9 cellular contexts compared by ENCODE assay signal in genomic region chr20:1964659-1965405, GRCh38. TPM values are rescaled to one million over a fixed set of nuclear protein-coding genes. Genes with fewer than 3 reads are reported as not detected.
DNase-seq lines count a peak whose midpoint lies in the region; ATAC-seq, FAIRE-seq and TF ChIP-seq lines count a peak whose summit lies in the region.
"Had no signal": no experiment of that assay in that cellular context is flagged by ENCODE, and none has a peak within 500 bp of the region (broad histone marks: within the 10 kb centered on the region; RNA-seq: fewer than 3 reads in every experiment).

No MANE protein-coding gene starts in this region.

- H3K9me3 ChIP-seq in OCI-LY7 (ENCODE audit: low read length) (no peaks in the 10 kb centered on the region), endothelial cell of umbilical vein (replicated peaks; ENCODE audit: control insufficient read depth, insufficient read depth, low read length) (no peaks in the 10 kb centered on the region), skeletal muscle satellite cell (replicated peaks; ENCODE audit: low read length) (no peaks in the 10 kb centered on the region), small intestine (ENCODE audit: control insufficient read depth, low read depth) (no peaks in the 10 kb centered on the region)

- no peak for DNase-seq in GM12892 (ENCODE audit: insufficient read length)
- DNase-seq in OCI-LY7 (ENCODE audit: low spot score), result no peak
- DNase-seq in endothelial cell of umbilical vein (ENCODE audit: low read depth, low spot score), result no peak
- DNase-seq in left lobe of liver (ENCODE audit: low spot score), result no peak
- no peak for DNase-seq in small intestine

- H3K27ac ChIP-seq in OCI-LY7 (ENCODE audit: low read depth, low read length, poor library complexity, severe bottlenecking) (no peak overlapping the region), endothelial cell of umbilical vein (ENCODE audit: insufficient read depth, low read depth, low read length) (no peak overlapping the region), small intestine (ENCODE audit: low read depth in 1 of 2, low read length in 1 of 2) (no peak overlapping the region)

- H3K36me3 ChIP-seq in OCI-LY7 (ENCODE audit: insufficient read depth, low read length) (no peaks in the 10 kb centered on the region), endothelial cell of umbilical vein (ENCODE audit: control insufficient read depth in 2 of 2, extremely low read depth in 1 of 2, insufficient read depth in 2 of 2, low read length in 2 of 2) (no peaks in the 10 kb centered on the region), skeletal muscle satellite cell (ENCODE audit: insufficient read depth, low read length) (no peaks in the 10 kb centered on the region), small intestine (ENCODE audit: control insufficient read depth in 2 of 2, insufficient read depth in 2 of 2, low read length in 2 of 2) (no peaks in the 10 kb centered on the region)

- TF ChIP-seq CTCF in OCI-LY7 (conservative IDR thresholded peaks at IDR 0.05; ENCODE audit: low read length) (no peak), endothelial cell of umbilical vein (IDR thresholded peaks at IDR 0.05; ENCODE audit: extremely low read depth in 1 of 2, insufficient read depth in 1 of 2, low read depth in 1 of 2, low read length in 2 of 2) (peak in 1 of 2 donors; percentile 18)

- H3K9me1 ChIP-seq in endothelial cell of umbilical vein (replicated peaks; ENCODE audit: control insufficient read depth, extremely low read depth, insufficient read depth, low read length), result no peaks in the 10 kb centered on the region

- intact Hi-C loops in OCI-LY7 (cut with micrococcal nuclease; ENCODE audit: unreplicated experiment) (loop anchor here (1.0 to 5.0 kb wide), 3 partner anchors 128 to 487 kb away; no protein-coding TSS in a partner anchor), endothelial cell of umbilical vein (cut with micrococcal nuclease) (loop anchor here (1.0 to 5.0 kb wide), 4 partner anchors 163 to 487 kb away; no protein-coding TSS in a partner anchor)

- no TSS peak for BruUV-seq in OCI-LY7 (replicated peaks; lab: Mats Ljungman, UMichigan)
- no TSS peak for BruUV-seq in endothelial cell of umbilical vein (replicated peaks; lab: Mats Ljungman, UMichigan)

- no peaks in the 10 kb centered on the region for H3K79me2 ChIP-seq in OCI-LY7 (ENCODE audit: insufficient read depth, low read depth, low read length)
- H3K79me2 ChIP-seq in endothelial cell of umbilical vein (ENCODE audit: control insufficient read depth, insufficient read depth, low read length), result no peaks in the 10 kb centered on the region

- H3K9me2 ChIP-seq in OCI-LY7 (ENCODE audit: insufficient read depth, low read length), result no peaks in the 10 kb centered on the region

- H2AFZ ChIP-seq in OCI-LY7 (ENCODE audit: low read length) (peak overlapping the region; percentile 90), endothelial cell of umbilical vein (ENCODE audit: low read depth, low read length) (peak overlapping the region; percentile 54)

- H3K27me3 ChIP-seq in endothelial cell of umbilical vein (ENCODE audit: control insufficient read depth in 2 of 2, insufficient read depth in 2 of 2, low read length in 2 of 2) (peaks cover 15 to 20% of the 10 kb centered on the region in 2 experiments), skeletal muscle satellite cell (ENCODE audit: control insufficient read depth, insufficient read depth, low read length) (peaks cover 86% of the 10 kb centered on the region), small intestine (ENCODE audit: control insufficient read depth in 2 of 2, insufficient read depth in 2 of 2, low read length in 2 of 2) (peaks cover 0 to 2% of the 10 kb centered on the region in 2 donors)

- CTCF ChIA-PET in OCI-LY7 (lab: Charles Lee; ENCODE audit: unreplicated experiment) (no interaction called here), endothelial cell of umbilical vein (lab: Charles Lee) (interaction anchor here (0.8 to 5.0 kb wide), 20 partner anchors 9 to 217 kb away, joined by 3 to 118 read pairs (median 5); no protein-coding TSS in a partner anchor)

- 56 to 59% (median 58%) methylated on average over 14 of the region's 14 CpGs for WGBS in small intestine, 3 donors

- peak; percentile 24 for FAIRE-seq in GM12892 (lab: Jason Lieb, UNC)
- no peak for FAIRE-seq in endothelial cell of umbilical vein (lab: Jason Lieb, UNC)
- no peak for FAIRE-seq in small intestine (lab: Jason Lieb, UNC)

- peaks cover 8% of the 10 kb centered on the region for H3K4me1 ChIP-seq in OCI-LY7 (ENCODE audit: insufficient read depth, low read length, poor library complexity, severe bottlenecking)
- H3K4me1 ChIP-seq in endothelial cell of umbilical vein (ENCODE audit: control insufficient read depth, extremely low read depth, insufficient read depth, low read length), result peaks cover 4% of the 10 kb centered on the region
- peaks cover 4% of the 10 kb centered on the region for H3K4me1 ChIP-seq in skeletal muscle satellite cell (ENCODE audit: control insufficient read depth, insufficient read depth, low read length)
- H3K4me1 ChIP-seq in small intestine (ENCODE audit: control insufficient read depth in 2 of 2, insufficient read depth in 1 of 2, low read depth in 1 of 2, low read length in 1 of 2), result no peaks in the 10 kb centered on the region

- H3K9ac ChIP-seq in endothelial cell of umbilical vein (replicated peaks; ENCODE audit: extremely low read depth, insufficient read depth, low read length), result no peak overlapping the region
- H3K9ac ChIP-seq in skeletal muscle satellite cell (ENCODE audit: low read depth, low read length), result no peak overlapping the region

- POLR2A ChIA-PET in OCI-LY7 (lab: Charles Lee), result no interaction called here
- POLR2A ChIA-PET in endothelial cell of umbilical vein (lab: Charles Lee), result no interaction called here

- no peaks in the 10 kb centered on the region for H4K20me1 ChIP-seq in OCI-LY7 (ENCODE audit: insufficient read depth, low read length)
- no peaks in the 10 kb centered on the region for H4K20me1 ChIP-seq in endothelial cell of umbilical vein (replicated peaks; ENCODE audit: control insufficient read depth, extremely low read depth, insufficient read depth, low read length)

- H3K4me3 ChIP-seq in OCI-LY7 (ENCODE audit: low read depth, low read length, poor library complexity, severe bottlenecking) (no peak overlapping the region), endothelial cell of umbilical vein (replicated peaks in 1 of 3; ENCODE audit: insufficient read depth in 1 of 3, low read depth in 1 of 3, low read length in 3 of 3) (peak overlapping the region in 1 of 3 experiments; percentile 30), skeletal muscle satellite cell (ENCODE audit: low read length) (peak overlapping the region; percentile 24), small intestine (ENCODE audit: low read depth in 1 of 2, low read length in 2 of 2) (no peak overlapping the region)

- dilution Hi-C loops in endothelial cell of umbilical vein (cut with MboI; ENCODE audit: extremely low pct_ligation_motif_present, low sequenced_read_pairs), result no loop called here

- H3K4me2 ChIP-seq in OCI-LY7 (ENCODE audit: low read length) (peak overlapping the region; percentile 41; the same call in 1 of the 2 replicates), endothelial cell of umbilical vein (ENCODE audit: insufficient read depth, low read length) (peak overlapping the region; percentile 54), skeletal muscle satellite cell (ENCODE audit: low read length) (peak overlapping the region; percentile 76)

- TF ChIP-seq POLR2A in GM12892 (IDR thresholded peaks at IDR 0.05; ENCODE audit: low read depth, low read length), result no peak
- TF ChIP-seq POLR2A in endothelial cell of umbilical vein (IDR thresholded peaks at IDR 0.05; ENCODE audit: low read depth, low read length), result no peak

- no peak for ATAC-seq in GM18498 (IDR thresholded peaks at IDR 0.05; ENCODE audit: unreplicated experiment)
- no peak for ATAC-seq in GM18519 (IDR thresholded peaks at IDR 0.05; ENCODE audit: low FRiP score, unreplicated experiment)
- ATAC-seq in left lobe of liver, result no peak

TF ChIP-seq in endothelial cell of umbilical vein, 7 proteins besides CTCF, POLR2A, EP300 and RAD21:
- TF ChIP-seq MYC (IDR thresholded peaks at IDR 0.05; ENCODE audit: low read depth, low read length), result no peak
- TF ChIP-seq POLR2AphosphoS5 (IDR thresholded peaks at IDR 0.05; ENCODE audit: insufficient read depth, low read depth, low read length), result no peak
- no peak for TF ChIP-seq FOS (IDR thresholded peaks at IDR 0.05; ENCODE audit: borderline replicate concordance, insufficient read depth, low read length)
- no peak for TF ChIP-seq EZH2 (IDR thresholded peaks at IDR 0.05; ENCODE audit: borderline replicate concordance, low read depth, low read length, severe bottlenecking)
- TF ChIP-seq GATA2 (IDR thresholded peaks at IDR 0.05; ENCODE audit: insufficient read depth, insufficient read length, low read depth, low read length), result no peak
- TF ChIP-seq JUN (IDR thresholded peaks at IDR 0.05; ENCODE audit: borderline replicate concordance, insufficient read depth, insufficient read length, low read depth), result no peak
- TF ChIP-seq, protein P1, sequence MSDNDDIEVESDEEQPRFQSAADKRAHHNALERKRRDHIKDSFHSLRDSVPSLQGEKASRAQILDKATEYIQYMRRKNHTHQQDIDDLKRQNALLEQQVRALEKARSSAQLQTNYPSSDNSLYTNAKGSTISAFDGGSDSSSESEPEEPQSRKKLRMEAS (IDR thresholded peaks at IDR 0.05; ENCODE audit: insufficient read depth, insufficient read length), result no peak

RNA-seq across cellular contexts. Expression of gene PDYN, which starts 29.0 kb away (rescaled TPM):
- not detected for polyA plus RNA-seq in GM12892 (2012; ENCODE audit: missing spikeins)
- not detected in 2 replicates for total RNA-seq in OCI-LY7 (2014; rRNA removed; shearing (Covaris generic))
- total RNA-seq in OCI-LY7 (2022) (not detected in 2 replicates), endothelial cell of umbilical vein (not detected in 2 replicates), left lobe of liver (not detected)
- polyA plus RNA-seq in endothelial cell of umbilical vein (not detected in 2 replicates), small intestine (under 1 TPM in 1 of 3 donors, not detected in 2; 0.01 TPM)
- not detected in 2 replicates for polyA plus RNA-seq in endothelial cell of umbilical vein (2011; cell fraction: cytosol; rRNA removed)
- polyA plus RNA-seq in endothelial cell of umbilical vein (2011; cell fraction: nucleus; rRNA removed), result not detected in 2 replicates
- polyA plus RNA-seq in endothelial cell of umbilical vein (2012), result not detected in 2 replicates
- not detected in 2 replicates for polyA minus RNA-seq in endothelial cell of umbilical vein
- polyA minus RNA-seq in endothelial cell of umbilical vein (2011; cell fraction: cytosol; rRNA and poly(A)+ RNA removed), result not detected
- polyA minus RNA-seq in endothelial cell of umbilical vein (2011; cell fraction: nucleus; rRNA and poly(A)+ RNA removed), result not detected in 2 replicates
- not detected in 2 replicates for total RNA-seq in skeletal muscle satellite cell (2012; rRNA removed)
- total RNA-seq: left cardiac atrium had no signal
